In the genomic region with DNA sequence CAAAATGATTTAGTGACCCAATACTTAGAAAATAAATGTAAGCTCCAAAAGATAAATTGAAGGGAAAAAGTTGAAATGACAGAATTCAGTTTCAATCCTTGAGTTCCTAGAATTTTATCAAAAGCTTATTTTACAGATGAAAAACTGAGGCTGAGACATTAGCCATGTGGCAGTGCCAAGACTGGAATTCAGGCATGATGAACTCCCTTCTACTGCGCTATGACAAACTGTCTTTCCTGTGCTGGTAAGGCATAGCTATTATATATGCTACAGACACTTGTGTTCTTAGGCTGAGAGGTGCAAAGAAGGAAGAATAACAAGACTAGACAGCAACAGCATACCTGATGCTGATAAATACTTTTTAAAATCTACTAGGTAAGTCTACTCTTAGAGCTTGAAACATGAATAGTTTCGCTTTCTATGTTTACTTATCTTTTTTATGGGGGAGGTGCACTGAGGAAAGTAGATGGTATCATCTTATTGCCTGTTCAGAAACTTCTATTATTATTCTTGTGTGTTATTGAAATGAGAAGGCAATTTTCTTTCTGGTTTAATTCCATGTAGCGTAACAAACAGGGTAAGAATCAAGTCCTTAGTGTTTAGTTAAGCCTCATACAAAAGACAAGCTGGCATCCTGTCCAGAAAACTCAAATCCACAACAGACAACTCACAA, we compare ENCODE assay signal across 8 cellular contexts. TPM values are rescaled to one million over a fixed set of nuclear protein-coding genes. Genes with fewer than 3 reads are reported as not detected.
DNase-seq lines count a peak whose midpoint lies in the region; ATAC-seq, FAIRE-seq and TF ChIP-seq lines count a peak whose summit lies in the region.

No MANE protein-coding gene starts in this region.

- H3K9me3 ChIP-seq in right cardiac atrium (ENCODE audit: control insufficient read depth, low read length): no peaks in the 10 kb centered on the region

- no peaks in the 10 kb centered on the region for H3K9me3 Mint-ChIP-seq in T-cell
- peaks cover 5 to 8% of the 10 kb centered on the region in 2 donors for H3K9me3 Mint-ChIP-seq in stimulated activated naive CD8-positive, alpha-beta T cell treated with anti-CD3 and anti-CD28 coated beads, Interleukin-15, amount 100 ng/mL, for 72 hours

- peaks cover 8% of the 10 kb centered on the region for H3K36me3 Mint-ChIP-seq in T-cell

- ATAC-seq in T-cell (replicated peaks in 1 of 4) (peak in 1 of 4 experiments; percentile 0), right cardiac atrium (no peak)
- no peak for ATAC-seq in stimulated activated naive CD8-positive, alpha-beta T cell treated with anti-CD3 and anti-CD28 coated beads, Interleukin-15, amount 100 ng/mL, for 72 hours

- peak overlapping the region; percentile 85 for H3K4me3 ChIP-seq in right cardiac atrium (ENCODE audit: low read length)

- peaks cover 38 to 53% (median 49%) of the 10 kb centered on the region in 3 donors for H3K4me1 Mint-ChIP-seq in T-cell
- H3K4me1 Mint-ChIP-seq in stimulated activated naive CD8-positive, alpha-beta T cell treated with anti-CD3 and anti-CD28 coated beads, Interleukin-15, amount 100 ng/mL, for 72 hours: peaks cover 51% of the 10 kb centered on the region

- DNase-seq in GM12892 (ENCODE audit: insufficient read length) (no peak), H54 (ENCODE audit: insufficient read length, low spot score) (no peak), T-cell (no peak), right cardiac atrium (no peak), GF-D8 (lab: John Stamatoyannopoulos, UW) (no peak), NCI-H524 treated with DMSO at 0.1 percent for 48 hours (lab: John Stamatoyannopoulos, UW) (no peak), NCI-H1092 treated with DMSO at 0.1 percent for 48 hours (lab: John Stamatoyannopoulos, UW) (no peak)
- no peak for DNase-seq in stimulated activated naive CD8-positive, alpha-beta T cell treated with anti-CD3 and anti-CD28 coated beads, Interleukin-15, amount 100 ng/mL, for 72 hours

- 81% methylated on average over 3 of the region's 3 CpGs for WGBS in right cardiac atrium

- FAIRE-seq in GM12892 (lab: Jason Lieb, UNC): peak; percentile 65
- FAIRE-seq in H54 (lab: Jason Lieb, UNC): peak; percentile 76

- H3K4me3 Mint-ChIP-seq in T-cell: peak overlapping the region; percentile 85 to 98 (median 95)
- peak overlapping the region; percentile 85 to 91 for H3K4me3 Mint-ChIP-seq in stimulated activated naive CD8-positive, alpha-beta T cell treated with anti-CD3 and anti-CD28 coated beads, Interleukin-15, amount 100 ng/mL, for 72 hours

- TF ChIP-seq POLR2A in GM12892 (IDR thresholded peaks at IDR 0.05; ENCODE audit: low read depth, low read length): no peak
- no peak for TF ChIP-seq POLR2A in H54 (IDR thresholded peaks at IDR 0.05; ENCODE audit: low read depth, low read length)

- H3K4me1 ChIP-seq in right cardiac atrium (ENCODE audit: control insufficient read depth, insufficient read depth, low read length): peaks cover 9% of the 10 kb centered on the region

- POLR2A ChIA-PET in T-cell (lab: Charles Lee): interaction anchor here in 1 of 2 donors (0.6 kb wide), 1 partner anchor 1339 kb away, joined by 4 read pairs; a partner anchor contains a TSS

- intact Hi-C loops in right cardiac atrium (cut with DNase I): no loop called here

- CTCF ChIA-PET in T-cell (lab: Charles Lee): interaction anchor here (0.6 to 1.2 kb wide), 4 partner anchors 25 to 1339 kb away, joined by 3 read pairs; no protein-coding TSS in a partner anchor

- no peaks in the 10 kb centered on the region for H3K27me3 ChIP-seq in right cardiac atrium (ENCODE audit: control insufficient read depth, insufficient read depth)

- no peak overlapping the region for H3K27ac ChIP-seq in right cardiac atrium (ENCODE audit: low read length)

- peak overlapping the region; percentile 98 to 100 for H3K27ac Mint-ChIP-seq in T-cell
- peak overlapping the region; percentile 72 to 94 for H3K27ac Mint-ChIP-seq in stimulated activated naive CD8-positive, alpha-beta T cell treated with anti-CD3 and anti-CD28 coated beads, Interleukin-15, amount 100 ng/mL, for 72 hours

- peaks cover 5 to 7% of the 10 kb centered on the region in 2 donors for H3K27me3 Mint-ChIP-seq in T-cell
- H3K27me3 Mint-ChIP-seq in stimulated activated naive CD8-positive, alpha-beta T cell treated with anti-CD3 and anti-CD28 coated beads, Interleukin-15, amount 100 ng/mL, for 72 hours: no peaks in the 10 kb centered on the region

RNA-seq across cellular contexts. Expression of a gene that starts 1.8 kb away (rescaled TPM):
- polyA plus RNA-seq in GM12892 (2012; ENCODE audit: missing spikeins): 18.7 TPM
- total RNA-seq in T-cell: 10 to 100 TPM; 35.1 to 44.6 (median 40.0) TPM
- total RNA-seq in right cardiac atrium: 1 to 10 TPM; 5.3 to 8.7 (median 6.8) TPM
- 8.1 TPM for polyA plus RNA-seq in right cardiac atrium
